ENCODE assay signal across 16 cellular contexts in the genomic region with DNA sequence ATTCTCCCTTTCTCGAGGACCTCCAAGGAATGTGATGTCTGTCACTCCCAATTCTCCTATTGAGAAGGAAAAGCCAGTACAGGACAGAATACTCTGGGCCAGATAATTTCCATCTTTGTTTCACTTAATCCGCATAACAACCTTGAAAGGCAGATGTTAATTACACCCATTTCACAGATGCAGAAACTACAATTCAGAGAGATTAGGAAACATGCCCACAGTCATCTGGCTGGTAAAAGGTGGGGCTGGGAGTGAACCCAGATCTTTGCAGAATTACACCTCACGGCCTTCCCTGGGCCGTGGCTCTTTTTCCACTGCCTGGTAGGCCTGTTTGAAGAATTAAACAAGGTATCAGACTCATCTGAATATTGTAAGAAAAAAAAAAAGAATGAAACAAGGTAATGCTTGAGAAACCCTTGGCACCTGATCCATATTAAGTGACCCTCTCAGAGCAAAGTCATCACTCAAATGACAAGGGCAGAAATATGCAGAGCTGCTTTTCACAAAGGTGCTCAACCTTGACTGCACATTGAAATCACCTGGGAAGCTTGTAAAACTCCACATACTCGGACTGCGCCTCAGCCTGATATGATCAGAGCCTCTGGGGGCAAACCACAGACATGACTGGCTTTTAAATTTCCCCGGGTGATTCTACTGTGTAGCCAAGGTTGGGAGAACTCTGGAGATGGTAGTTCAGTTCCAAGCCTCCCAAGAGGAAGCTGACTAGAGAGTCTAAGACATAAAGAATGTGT. TPM values are rescaled to one million over a fixed set of nuclear protein-coding genes. Genes with fewer than 3 reads are reported as not detected.
"Had no signal": no experiment of that assay in that cellular context is flagged by ENCODE, and none has a peak within 500 bp of the region (broad histone marks: within the 10 kb centered on the region; RNA-seq: fewer than 3 reads in every experiment).

No MANE protein-coding gene starts in this region.

- H3K4me3 ChIP-seq: heart right ventricle, spleen, tibial nerve had no signal

- DNase-seq: activated CD4-positive, alpha-beta memory T cell treated with anti-CD3 and anti-CD28 coated beads, Interleukin-2, amount 10 ng/mL, durations not matched to agents 7 days and 5 days; activated naive CD8-positive, alpha-beta T cell treated with anti-CD3 and anti-CD28 coated beads, Interleukin-2, amount 10 ng/mL, durations not matched to agents 7 days and 5 days; activated T-cell treated with anti-CD3 and anti-CD28 coated beads, Interleukin-2, amount 50 U/mL, for 48 hours; anterior cingulate cortex; heart right ventricle; spleen; stimulated activated CD4-positive, alpha-beta T cell treated with anti-CD3 and anti-CD28 coated beads, Interleukin-1b, Interleukin-23, amount 100 ng/mL, for 48 hours had no signal

- ATAC-seq: heart right ventricle; sciatic nerve; stimulated activated memory B cell treated with anti-CD40 and anti-IgM and Interleukin-4, amounts not matched to agents 10 μg/mL and 1 μg/mL and 100 μg/mL, for 72 hours had no signal

- H3K27ac ChIP-seq: heart right ventricle, spleen, tibial nerve, VCaP had no signal

- H3K36me3 ChIP-seq: heart right ventricle, spleen, tibial nerve had no signal

- H3K27me3 ChIP-seq: heart right ventricle, tibial nerve had no signal

- H3K9me3 ChIP-seq: heart right ventricle, spleen, tibial nerve had no signal

RNA-seq across cellular contexts. Expression of a gene that starts 16.6 kb away (rescaled TPM):
- total RNA-seq: activated CD4-positive, alpha-beta memory T cell treated with anti-CD3 and anti-CD28 coated beads, Interleukin-2, amount 10 ng/mL, durations not matched to agents 7 days and 5 days; activated naive CD8-positive, alpha-beta T cell treated with anti-CD3 and anti-CD28 coated beads, Interleukin-2, amount 10 ng/mL, durations not matched to agents 7 days and 5 days; frontal cortex; heart right ventricle; lower leg skin; mesothelial cell of epicardium; myocyte; progenitor cell of endocrine pancreas; sciatic nerve; spleen; tibial nerve had no signal
